ENCODE assay signal across 16 cellular contexts in genomic region chr5:72123764-72124163, GRCh38. TPM values are rescaled to one million over a fixed set of nuclear protein-coding genes. Genes with fewer than 3 reads are reported as not detected.
"Had no signal": no experiment of that assay in that cellular context is flagged by ENCODE, and none has a peak within 500 bp of the region (broad histone marks: within the 10 kb centered on the region; RNA-seq: fewer than 3 reads in every experiment).

No MANE protein-coding gene starts in this region.

- H3K36me3 ChIP-seq: cardiac muscle cell, neutrophil, uterus had no signal

- H3K4me3 Mint-ChIP-seq: activated naive CD8-positive, alpha-beta T cell treated with anti-CD3 and anti-CD28 coated beads for 36 hours; activated T-helper 1 cell treated with anti-CD3 and anti-CD28 coated beads, Interleukin-12 subunit alpha, Interleukin-12 subunit beta, Interleukin-2, Interleukin-4 antibody, amounts not matched to agents 30 ng/mL and 10 ng/mL and 1 ng/mL, durations not matched to agents 14 hours and 24 hours and 36 hours; stimulated activated effector memory CD8-positive, alpha-beta T cell treated with anti-CD3 and anti-CD28 coated beads, Interleukin-12 subunit alpha, Interleukin-12 subunit beta, amount 100 ng/mL, for 72 hours had no signal

- H3K9me3 ChIP-seq: neutrophil, tibial artery, uterus had no signal

- H3K4me1 ChIP-seq: uterus had no signal

- FAIRE-seq: endometrium, TTC549 had no signal

- H3K27ac Mint-ChIP-seq: activated naive CD8-positive, alpha-beta T cell treated with anti-CD3 and anti-CD28 coated beads for 36 hours; activated T-helper 1 cell treated with anti-CD3 and anti-CD28 coated beads, Interleukin-12 subunit alpha, Interleukin-12 subunit beta, Interleukin-2, Interleukin-4 antibody, amounts not matched to agents 30 ng/mL and 10 ng/mL and 1 ng/mL, durations not matched to agents 14 hours and 24 hours and 36 hours; stimulated activated effector memory CD8-positive, alpha-beta T cell treated with anti-CD3 and anti-CD28 coated beads, Interleukin-12 subunit alpha, Interleukin-12 subunit beta, amount 100 ng/mL, for 72 hours had no signal

- H3K36me3 Mint-ChIP-seq: activated naive CD8-positive, alpha-beta T cell treated with anti-CD3 and anti-CD28 coated beads for 36 hours; stimulated activated effector memory CD8-positive, alpha-beta T cell treated with anti-CD3 and anti-CD28 coated beads, Interleukin-12 subunit alpha, Interleukin-12 subunit beta, amount 100 ng/mL, for 72 hours had no signal

- DNase-seq: activated CD4-positive, alpha-beta T cell treated with anti-CD3 and anti-CD28 coated beads, Interleukin-2, amount 50 U/mL, for 1 hour; activated naive CD8-positive, alpha-beta T cell treated with anti-CD3 and anti-CD28 coated beads for 36 hours; anterior cingulate cortex; islet precursor cell; posterior cingulate gyrus; retina; T-helper 2 cell; tibial artery; uterus had no signal

- H3K4me1 Mint-ChIP-seq: activated naive CD8-positive, alpha-beta T cell treated with anti-CD3 and anti-CD28 coated beads for 36 hours; stimulated activated effector memory CD8-positive, alpha-beta T cell treated with anti-CD3 and anti-CD28 coated beads, Interleukin-12 subunit alpha, Interleukin-12 subunit beta, amount 100 ng/mL, for 72 hours had no signal

- H3K27me3 ChIP-seq: cardiac muscle cell, tibial artery, uterus had no signal

- H3K27ac ChIP-seq: cardiac muscle cell, neutrophil, uterus had no signal

- H3K4me3 ChIP-seq: cardiac muscle cell, lung, tibial artery, uterus had no signal

- H3K9me3 Mint-ChIP-seq: activated naive CD8-positive, alpha-beta T cell treated with anti-CD3 and anti-CD28 coated beads for 36 hours; activated T-helper 1 cell treated with anti-CD3 and anti-CD28 coated beads, Interleukin-12 subunit alpha, Interleukin-12 subunit beta, Interleukin-2, Interleukin-4 antibody, amounts not matched to agents 30 ng/mL and 10 ng/mL and 1 ng/mL, durations not matched to agents 14 hours and 24 hours and 36 hours; stimulated activated effector memory CD8-positive, alpha-beta T cell treated with anti-CD3 and anti-CD28 coated beads, Interleukin-12 subunit alpha, Interleukin-12 subunit beta, amount 100 ng/mL, for 72 hours had no signal

RNA-seq across cellular contexts. Expression of gene MAP1B, which starts 16.5 kb away (rescaled TPM):
- total RNA-seq: activated T-helper 1 cell treated with anti-CD3 and anti-CD28 coated beads, Interleukin-12 subunit alpha, Interleukin-12 subunit beta, Interleukin-2, Interleukin-4 antibody, amounts not matched to agents 30 ng/mL and 10 ng/mL and 1 ng/mL, durations not matched to agents 14 hours and 24 hours and 36 hours had no signal
